In the genomic region with DNA sequence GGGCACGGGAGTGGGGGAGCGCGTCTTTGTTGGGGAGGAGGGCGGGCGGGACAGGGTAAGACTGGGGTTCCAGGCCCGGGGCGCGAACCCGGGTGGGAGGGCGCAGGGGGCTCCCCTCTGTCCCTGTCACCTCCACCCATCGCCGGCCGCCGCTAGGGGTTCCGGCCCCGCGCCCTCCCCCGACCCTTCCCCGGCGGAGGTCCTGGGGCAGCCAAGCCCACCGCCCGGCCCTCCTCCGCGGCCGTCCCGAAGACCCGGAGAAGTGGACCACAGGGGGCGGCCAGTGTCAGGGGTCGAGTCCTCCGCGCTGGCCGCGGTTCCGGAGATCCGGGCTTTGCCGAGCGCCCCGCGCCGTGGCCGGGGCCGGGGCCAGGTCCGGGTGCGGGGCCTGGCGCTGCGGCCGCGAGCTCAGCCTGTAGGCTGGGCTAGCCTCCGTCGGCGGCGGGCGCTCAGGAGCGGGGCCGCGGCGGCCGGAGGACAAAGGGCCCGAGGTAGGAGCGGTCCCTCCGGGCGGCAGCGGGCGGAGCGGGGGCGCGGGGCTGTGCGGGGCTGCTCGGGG, we compare ENCODE assay signal across 1 cellular context.
TF ChIP-seq lines count a peak whose summit lies in the region.

No MANE protein-coding gene starts in this region.

TF ChIP-seq in HepG2, 621 proteins besides CTCF, POLR2A, EP300 and RAD21 (continued from another document and continues in another):
- TF ChIP-seq, protein P1, sequence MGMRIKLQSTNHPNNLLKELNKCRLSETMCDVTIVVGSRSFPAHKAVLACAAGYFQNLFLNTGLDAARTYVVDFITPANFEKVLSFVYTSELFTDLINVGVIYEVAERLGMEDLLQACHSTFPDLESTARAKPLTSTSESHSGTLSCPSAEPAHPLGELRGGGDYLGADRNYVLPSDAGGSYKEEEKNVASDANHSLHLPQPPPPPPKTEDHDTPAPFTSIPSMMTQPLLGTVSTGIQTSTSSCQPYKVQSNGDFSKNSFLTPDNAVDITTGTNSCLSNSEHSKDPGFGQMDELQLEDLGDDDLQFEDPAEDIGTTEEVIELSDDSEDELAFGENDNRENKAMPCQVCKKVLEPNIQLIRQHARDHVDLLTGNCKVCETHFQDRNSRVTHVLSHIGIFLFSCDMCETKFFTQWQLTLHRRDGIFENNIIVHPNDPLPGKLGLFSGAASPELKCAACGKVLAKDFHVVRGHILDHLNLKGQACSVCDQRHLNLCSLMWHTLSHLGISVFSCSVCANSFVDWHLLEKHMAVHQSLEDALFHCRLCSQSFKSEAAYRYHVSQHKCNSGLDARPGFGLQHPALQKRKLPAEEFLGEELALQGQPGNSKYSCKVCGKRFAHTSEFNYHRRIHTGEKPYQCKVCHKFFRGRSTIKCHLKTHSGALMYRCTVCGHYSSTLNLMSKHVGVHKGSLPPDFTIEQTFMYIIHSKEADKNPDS (CRISPR knock-in tag; IDR thresholded peaks at IDR 0.05) = no peak
- TF ChIP-seq SP140L (CRISPR knock-in tag; IDR thresholded peaks at IDR 0.05; ENCODE audit: borderline replicate concordance) (no peak), SSRP1 (CRISPR knock-in tag; IDR thresholded peaks at IDR 0.05) (no peak), ZNF672 (CRISPR knock-in tag; IDR thresholded peaks at IDR 0.05) (no peak), ZNF430 (CRISPR knock-in tag; IDR thresholded peaks at IDR 0.05) (peak; percentile 65; the same call in 1 of the 2 replicates), HNRNPK (IDR thresholded peaks at IDR 0.05; ENCODE audit: low read depth, low read length, poor library complexity, severe bottlenecking) (peak; percentile 55), XRCC5 (optimal IDR thresholded peaks at IDR 0.05; ENCODE audit: low read length) (peak; percentile 82), ARNT2 (CRISPR knock-in tag; IDR thresholded peaks at IDR 0.05; ENCODE audit: low read depth) (peak; percentile 7; the same call in 1 of the 2 replicates), ZFY (CRISPR knock-in tag; IDR thresholded peaks at IDR 0.05) (peak; percentile 69), ZNF670 (CRISPR knock-in tag; IDR thresholded peaks at IDR 0.05; ENCODE audit: borderline replicate concordance) (no peak), RFX5 (IDR thresholded peaks at IDR 0.05; ENCODE audit: low read depth, low read length) (peak; percentile 51; the same call in 1 of the 2 replicates), ASH2L (IDR thresholded peaks at IDR 0.05; ENCODE audit: insufficient read length, low read depth, low read length) (no peak), ZBTB7A (CRISPR knock-in tag; IDR thresholded peaks at IDR 0.05) (peak; percentile 93; the same call in 1 of the 2 replicates), REL (CRISPR knock-in tag; conservative IDR thresholded peaks at IDR 0.05) (peak; percentile 58; the same call in 1 of the 2 replicates), SIN3A (IDR thresholded peaks at IDR 0.05; ENCODE audit: borderline replicate concordance, low read depth, low read length) (peak; percentile 62; the same call in 1 of the 2 replicates), NR2F6 (IDR thresholded peaks at IDR 0.05) (peak; percentile 11; the same call in 1 of the 2 replicates), NR2F6 (CRISPR knock-in tag; IDR thresholded peaks at IDR 0.05) (peak; percentile 73; the same call in 1 of the 2 replicates), ZNF441 (CRISPR knock-in tag; IDR thresholded peaks at IDR 0.05; ENCODE audit: borderline replicate concordance) (0 out of 2 replicates have a peak, but pooled peaks have one; percentile 13), CBX1 (IDR thresholded peaks at IDR 0.05; ENCODE audit: low read depth) (peak; percentile 9), TCF12 (IDR thresholded peaks at IDR 0.05) (no peak), TCF12 (CRISPR knock-in tag; IDR thresholded peaks at IDR 0.05) (no peak), HOXA3 (CRISPR knock-in tag; IDR thresholded peaks at IDR 0.05) (0 out of 2 replicates have a peak, but pooled peaks have one; percentile 16), RBFOX2 (IDR thresholded peaks at IDR 0.05; ENCODE audit: low read depth, low read length) (peak; percentile 85), ZNF3 (CRISPR knock-in tag; IDR thresholded peaks at IDR 0.05) (no peak), IRX3 (CRISPR knock-in tag; IDR thresholded peaks at IDR 0.05; ENCODE audit: borderline replicate concordance, low read depth) (peak; percentile 75; the same call in 1 of the 2 replicates), ETV6 (CRISPR knock-in tag; conservative IDR thresholded peaks at IDR 0.05) (0 out of 2 replicates have a peak, but pooled peaks have one; percentile 29), NR1H2 (CRISPR knock-in tag; IDR thresholded peaks at IDR 0.05; ENCODE audit: borderline replicate concordance, low read depth) (peak; percentile 73; the same call in 1 of the 2 replicates), ZNF674 (CRISPR knock-in tag; IDR thresholded peaks at IDR 0.05; ENCODE audit: low read depth) (0 out of 2 replicates have a peak, but pooled peaks have one; percentile 8), CENPT (CRISPR knock-in tag; IDR thresholded peaks at IDR 0.05; ENCODE audit: low read depth) (no peak), HOXA9 (CRISPR knock-in tag; IDR thresholded peaks at IDR 0.05; ENCODE audit: borderline replicate concordance) (peak; percentile 28; the same call in 1 of the 2 replicates), MED13 (CRISPR knock-in tag; IDR thresholded peaks at IDR 0.05) (0 out of 2 replicates have a peak, but pooled peaks have one; percentile 9), KDM3A (CRISPR knock-in tag; IDR thresholded peaks at IDR 0.05; ENCODE audit: low read depth) (peak; percentile 58; the same call in 1 of the 2 replicates), ZNF839 (CRISPR knock-in tag; IDR thresholded peaks at IDR 0.05; ENCODE audit: borderline replicate concordance) (no peak), BCL6 (CRISPR knock-in tag; IDR thresholded peaks at IDR 0.05) (peak; percentile 38), ZNF484 (CRISPR knock-in tag; IDR thresholded peaks at IDR 0.05; ENCODE audit: borderline replicate concordance, low read depth) (no peak), ZNF10 (CRISPR knock-in tag; IDR thresholded peaks at IDR 0.05; ENCODE audit: borderline replicate concordance, low read depth) (no peak)
- TF ChIP-seq, protein P2, sequence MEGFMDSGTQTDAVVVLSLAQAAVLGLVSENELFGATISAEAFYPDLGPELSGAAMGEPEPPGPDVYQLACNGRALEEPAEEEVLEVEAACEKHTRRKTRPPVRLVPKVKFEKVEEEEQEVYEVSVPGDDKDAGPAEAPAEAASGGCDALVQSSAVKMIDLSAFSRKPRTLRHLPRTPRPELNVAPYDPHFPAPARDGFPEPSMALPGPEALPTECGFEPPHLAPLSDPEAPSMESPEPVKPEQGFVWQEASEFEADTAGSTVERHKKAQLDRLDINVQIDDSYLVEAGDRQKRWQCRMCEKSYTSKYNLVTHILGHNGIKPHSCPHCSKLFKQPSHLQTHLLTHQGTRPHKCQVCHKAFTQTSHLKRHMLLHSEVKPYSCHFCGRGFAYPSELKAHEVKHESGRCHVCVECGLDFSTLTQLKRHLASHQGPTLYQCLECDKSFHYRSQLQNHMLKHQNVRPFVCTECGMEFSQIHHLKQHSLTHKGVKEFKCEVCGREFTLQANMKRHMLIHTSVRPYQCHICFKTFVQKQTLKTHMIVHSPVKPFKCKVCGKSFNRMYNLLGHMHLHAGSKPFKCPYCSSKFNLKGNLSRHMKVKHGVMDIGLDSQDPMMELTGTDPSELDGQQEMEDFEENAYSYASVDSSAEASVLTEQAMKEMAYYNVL (CRISPR knock-in tag; IDR thresholded peaks at IDR 0.05; ENCODE audit: borderline replicate concordance) = no peak
- TF ChIP-seq, protein P3, sequence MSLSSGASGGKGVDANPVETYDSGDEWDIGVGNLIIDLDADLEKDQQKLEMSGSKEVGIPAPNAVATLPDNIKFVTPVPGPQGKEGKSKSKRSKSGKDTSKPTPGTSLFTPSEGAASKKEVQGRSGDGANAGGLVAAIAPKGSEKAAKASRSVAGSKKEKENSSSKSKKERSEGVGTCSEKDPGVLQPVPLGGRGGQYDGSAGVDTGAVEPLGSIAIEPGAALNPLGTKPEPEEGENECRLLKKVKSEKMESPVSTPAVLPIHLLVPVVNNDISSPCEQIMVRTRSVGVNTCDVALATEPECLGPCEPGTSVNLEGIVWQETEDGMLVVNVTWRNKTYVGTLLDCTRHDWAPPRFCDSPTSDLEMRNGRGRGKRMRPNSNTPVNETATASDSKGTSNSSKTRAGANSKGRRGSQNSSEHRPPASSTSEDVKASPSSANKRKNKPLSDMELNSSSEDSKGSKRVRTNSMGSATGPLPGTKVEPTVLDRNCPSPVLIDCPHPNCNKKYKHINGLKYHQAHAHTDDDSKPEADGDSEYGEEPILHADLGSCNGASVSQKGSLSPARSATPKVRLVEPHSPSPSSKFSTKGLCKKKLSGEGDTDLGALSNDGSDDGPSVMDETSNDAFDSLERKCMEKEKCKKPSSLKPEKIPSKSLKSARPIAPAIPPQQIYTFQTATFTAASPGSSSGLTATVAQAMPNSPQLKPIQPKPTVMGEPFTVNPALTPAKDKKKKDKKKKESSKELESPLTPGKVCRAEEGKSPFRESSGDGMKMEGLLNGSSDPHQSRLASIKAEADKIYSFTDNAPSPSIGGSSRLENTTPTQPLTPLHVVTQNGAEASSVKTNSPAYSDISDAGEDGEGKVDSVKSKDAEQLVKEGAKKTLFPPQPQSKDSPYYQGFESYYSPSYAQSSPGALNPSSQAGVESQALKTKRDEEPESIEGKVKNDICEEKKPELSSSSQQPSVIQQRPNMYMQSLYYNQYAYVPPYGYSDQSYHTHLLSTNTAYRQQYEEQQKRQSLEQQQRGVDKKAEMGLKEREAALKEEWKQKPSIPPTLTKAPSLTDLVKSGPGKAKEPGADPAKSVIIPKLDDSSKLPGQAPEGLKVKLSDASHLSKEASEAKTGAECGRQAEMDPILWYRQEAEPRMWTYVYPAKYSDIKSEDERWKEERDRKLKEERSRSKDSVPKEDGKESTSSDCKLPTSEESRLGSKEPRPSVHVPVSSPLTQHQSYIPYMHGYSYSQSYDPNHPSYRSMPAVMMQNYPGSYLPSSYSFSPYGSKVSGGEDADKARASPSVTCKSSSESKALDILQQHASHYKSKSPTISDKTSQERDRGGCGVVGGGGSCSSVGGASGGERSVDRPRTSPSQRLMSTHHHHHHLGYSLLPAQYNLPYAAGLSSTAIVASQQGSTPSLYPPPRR (CRISPR knock-in tag; IDR thresholded peaks at IDR 0.05; ENCODE audit: borderline replicate concordance) = no peak
- TF ChIP-seq, protein P4, sequence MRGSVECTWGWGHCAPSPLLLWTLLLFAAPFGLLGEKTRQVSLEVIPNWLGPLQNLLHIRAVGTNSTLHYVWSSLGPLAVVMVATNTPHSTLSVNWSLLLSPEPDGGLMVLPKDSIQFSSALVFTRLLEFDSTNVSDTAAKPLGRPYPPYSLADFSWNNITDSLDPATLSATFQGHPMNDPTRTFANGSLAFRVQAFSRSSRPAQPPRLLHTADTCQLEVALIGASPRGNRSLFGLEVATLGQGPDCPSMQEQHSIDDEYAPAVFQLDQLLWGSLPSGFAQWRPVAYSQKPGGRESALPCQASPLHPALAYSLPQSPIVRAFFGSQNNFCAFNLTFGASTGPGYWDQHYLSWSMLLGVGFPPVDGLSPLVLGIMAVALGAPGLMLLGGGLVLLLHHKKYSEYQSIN (CRISPR knock-in tag; IDR thresholded peaks at IDR 0.05; ENCODE audit: borderline replicate concordance) = no peak
- TF ChIP-seq, protein P5, sequence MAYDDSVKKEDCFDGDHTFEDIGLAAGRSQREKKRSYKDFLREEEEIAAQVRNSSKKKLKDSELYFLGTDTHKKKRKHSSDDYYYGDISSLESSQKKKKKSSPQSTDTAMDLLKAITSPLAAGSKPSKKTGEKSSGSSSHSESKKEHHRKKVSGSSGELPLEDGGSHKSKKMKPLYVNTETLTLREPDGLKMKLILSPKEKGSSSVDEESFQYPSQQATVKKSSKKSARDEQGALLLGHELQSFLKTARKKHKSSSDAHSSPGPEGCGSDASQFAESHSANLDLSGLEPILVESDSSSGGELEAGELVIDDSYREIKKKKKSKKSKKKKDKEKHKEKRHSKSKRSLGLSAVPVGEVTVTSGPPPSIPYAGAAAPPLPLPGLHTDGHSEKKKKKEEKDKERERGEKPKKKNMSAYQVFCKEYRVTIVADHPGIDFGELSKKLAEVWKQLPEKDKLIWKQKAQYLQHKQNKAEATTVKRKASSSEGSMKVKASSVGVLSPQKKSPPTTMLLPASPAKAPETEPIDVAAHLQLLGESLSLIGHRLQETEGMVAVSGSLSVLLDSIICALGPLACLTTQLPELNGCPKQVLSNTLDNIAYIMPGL (CRISPR knock-in tag; IDR thresholded peaks at IDR 0.05; ENCODE audit: borderline replicate concordance in 1 of 2, low read depth in 1 of 2) = peak; percentile 5 to 58; a peak in 3 of 4 replicates
- TF ChIP-seq, protein P6, sequence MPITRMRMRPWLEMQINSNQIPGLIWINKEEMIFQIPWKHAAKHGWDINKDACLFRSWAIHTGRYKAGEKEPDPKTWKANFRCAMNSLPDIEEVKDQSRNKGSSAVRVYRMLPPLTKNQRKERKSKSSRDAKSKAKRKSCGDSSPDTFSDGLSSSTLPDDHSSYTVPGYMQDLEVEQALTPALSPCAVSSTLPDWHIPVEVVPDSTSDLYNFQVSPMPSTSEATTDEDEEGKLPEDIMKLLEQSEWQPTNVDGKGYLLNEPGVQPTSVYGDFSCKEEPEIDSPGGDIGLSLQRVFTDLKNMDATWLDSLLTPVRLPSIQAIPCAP (CRISPR knock-in tag; IDR thresholded peaks at IDR 0.05; ENCODE audit: low read depth) = no peak
- TF ChIP-seq, protein P7, sequence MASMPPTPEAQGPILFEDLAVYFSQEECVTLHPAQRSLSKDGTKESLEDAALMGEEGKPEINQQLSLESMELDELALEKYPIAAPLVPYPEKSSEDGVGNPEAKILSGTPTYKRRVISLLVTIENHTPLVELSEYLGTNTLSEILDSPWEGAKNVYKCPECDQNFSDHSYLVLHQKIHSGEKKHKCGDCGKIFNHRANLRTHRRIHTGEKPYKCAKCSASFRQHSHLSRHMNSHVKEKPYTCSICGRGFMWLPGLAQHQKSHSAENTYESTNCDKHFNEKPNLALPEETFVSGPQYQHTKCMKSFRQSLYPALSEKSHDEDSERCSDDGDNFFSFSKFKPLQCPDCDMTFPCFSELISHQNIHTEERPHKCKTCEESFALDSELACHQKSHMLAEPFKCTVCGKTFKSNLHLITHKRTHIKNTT (CRISPR knock-in tag; IDR thresholded peaks at IDR 0.05) = no peak
- TF ChIP-seq, protein P8, sequence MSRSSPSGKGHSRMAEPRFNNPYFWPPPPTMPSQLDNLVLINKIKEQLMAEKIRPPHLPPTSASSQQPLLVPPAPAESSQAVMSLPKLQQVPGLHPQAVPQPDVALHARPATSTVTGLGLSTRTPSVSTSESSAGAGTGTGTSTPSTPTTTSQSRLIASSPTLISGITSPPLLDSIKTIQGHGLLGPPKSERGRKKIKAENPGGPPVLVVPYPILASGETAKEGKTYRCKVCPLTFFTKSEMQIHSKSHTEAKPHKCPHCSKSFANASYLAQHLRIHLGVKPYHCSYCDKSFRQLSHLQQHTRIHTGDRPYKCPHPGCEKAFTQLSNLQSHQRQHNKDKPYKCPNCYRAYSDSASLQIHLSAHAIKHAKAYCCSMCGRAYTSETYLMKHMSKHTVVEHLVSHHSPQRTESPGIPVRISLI (CRISPR knock-in tag; IDR thresholded peaks at IDR 0.05; ENCODE audit: borderline replicate concordance) = no peak
- TF ChIP-seq, protein P9, sequence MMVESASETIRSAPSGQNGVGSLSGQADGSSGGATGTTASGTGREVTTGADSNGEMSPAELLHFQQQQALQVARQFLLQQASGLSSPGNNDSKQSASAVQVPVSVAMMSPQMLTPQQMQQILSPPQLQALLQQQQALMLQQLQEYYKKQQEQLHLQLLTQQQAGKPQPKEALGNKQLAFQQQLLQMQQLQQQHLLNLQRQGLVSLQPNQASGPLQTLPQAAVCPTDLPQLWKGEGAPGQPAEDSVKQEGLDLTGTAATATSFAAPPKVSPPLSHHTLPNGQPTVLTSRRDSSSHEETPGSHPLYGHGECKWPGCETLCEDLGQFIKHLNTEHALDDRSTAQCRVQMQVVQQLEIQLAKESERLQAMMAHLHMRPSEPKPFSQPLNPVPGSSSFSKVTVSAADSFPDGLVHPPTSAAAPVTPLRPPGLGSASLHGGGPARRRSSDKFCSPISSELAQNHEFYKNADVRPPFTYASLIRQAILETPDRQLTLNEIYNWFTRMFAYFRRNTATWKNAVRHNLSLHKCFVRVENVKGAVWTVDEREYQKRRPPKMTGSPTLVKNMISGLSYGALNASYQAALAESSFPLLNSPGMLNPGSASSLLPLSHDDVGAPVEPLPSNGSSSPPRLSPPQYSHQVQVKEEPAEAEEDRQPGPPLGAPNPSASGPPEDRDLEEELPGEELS (CRISPR knock-in tag; IDR thresholded peaks at IDR 0.05) = no peak
